Comparison of ENCODE assay signal across 28 cellular contexts in genomic region chr7:144035385-144035784, GRCh38. TPM values are rescaled to one million over a fixed set of nuclear protein-coding genes. Genes with fewer than 3 reads are reported as not detected.
"Had no signal": no experiment of that assay in that cellular context is flagged by ENCODE, and none has a peak within 500 bp of the region (broad histone marks: within the 10 kb centered on the region; RNA-seq: fewer than 3 reads in every experiment).

No MANE protein-coding gene starts in this region.

- DNase-seq: hypothalamus; islet precursor cell; lower lobe of right lung; mammary epithelial cell; mesenchymal stem cell; naive thymus-derived CD8-positive, alpha-beta T cell; nucleus accumbens; pancreas; posterior cingulate gyrus; retina; right cardiac atrium; sigmoid colon; small intestine; spleen; stimulated activated CD4-positive, alpha-beta T cell treated with anti-CD3 and anti-CD28 coated beads, Interleukin-4, amount 100 ng/mL, for 24 hours; stimulated activated naive CD4-positive, alpha-beta T cell; transverse colon; upper lobe of right lung had no signal

- H3K36me3 ChIP-seq: lower lobe of right lung, pancreas, prostate gland, sigmoid colon, spleen, suprapubic skin, thoracic aorta, transverse colon, upper lobe of right lung had no signal

- H3K27me3 ChIP-seq: pancreas, sigmoid colon, spleen, suprapubic skin, transverse colon, upper lobe of right lung had no signal

- H3K27ac ChIP-seq: pancreas, prostate gland, sigmoid colon, spleen, suprapubic skin, thoracic aorta, transverse colon, upper lobe of right lung had no signal

- H3K9me3 ChIP-seq: lower lobe of right lung, pancreas, prostate gland, sigmoid colon, spleen, suprapubic skin, thoracic aorta, transverse colon, upper lobe of right lung had no signal

- H3K4me3 ChIP-seq: lower lobe of right lung, pancreas, prostate gland, sigmoid colon, spleen, suprapubic skin, thoracic aorta, transverse colon, upper lobe of right lung had no signal

- H3K4me1 ChIP-seq: pancreas, prostate gland, sigmoid colon, spleen, suprapubic skin, transverse colon, upper lobe of right lung had no signal

- FAIRE-seq: small intestine, urothelium cell line had no signal

RNA-seq across cellular contexts. Expression of gene OR2A5, which starts 13.4 kb away (rescaled TPM):
- total RNA-seq: kidney epithelial cell; lower lobe of right lung; mammary epithelial cell; mucosa of gallbladder; naive thymus-derived CD8-positive, alpha-beta T cell; neural crest cell; osteoblast; pancreas; prostate gland; right cardiac atrium; sigmoid colon; spleen; subcutaneous adipose tissue; suprapubic skin; thoracic aorta; transverse colon; upper lobe of right lung had no signal

RNA-seq across cellular contexts. Expression of gene OR2A25, which starts 34.2 kb away (rescaled TPM):
- total RNA-seq: kidney epithelial cell; liver; lower lobe of right lung; mammary epithelial cell; mucosa of gallbladder; naive thymus-derived CD8-positive, alpha-beta T cell; neural crest cell; osteoblast; pancreas; prostate gland; right cardiac atrium; sigmoid colon; spleen; subcutaneous adipose tissue; suprapubic skin; thoracic aorta; transverse colon; upper lobe of right lung had no signal

RNA-seq across cellular contexts. Expression of gene OR6B1, which starts 35.3 kb away (rescaled TPM):
- total RNA-seq: kidney epithelial cell; lower lobe of right lung; mammary epithelial cell; mucosa of gallbladder; naive thymus-derived CD8-positive, alpha-beta T cell; neural crest cell; osteoblast; pancreas; prostate gland; right cardiac atrium; sigmoid colon; spleen; subcutaneous adipose tissue; suprapubic skin; thoracic aorta; transverse colon; upper lobe of right lung had no signal

RNA-seq across cellular contexts. Expression of gene OR2A12, which starts 50.7 kb away (rescaled TPM):
- total RNA-seq: kidney epithelial cell; liver; lower lobe of right lung; mammary epithelial cell; mucosa of gallbladder; naive thymus-derived CD8-positive, alpha-beta T cell; neural crest cell; osteoblast; pancreas; prostate gland; right cardiac atrium; sigmoid colon; spleen; subcutaneous adipose tissue; suprapubic skin; thoracic aorta; transverse colon; upper lobe of right lung had no signal
